18 cellular contexts compared by ENCODE assay signal in genomic region chrX:69161786-69162349, GRCh38. TPM values are rescaled to one million over a fixed set of nuclear protein-coding genes. Genes with fewer than 3 reads are reported as not detected.
DNase-seq lines count a peak whose midpoint lies in the region; ATAC-seq and TF ChIP-seq lines count a peak whose summit lies in the region.
"Had no signal": no experiment of that assay in that cellular context is flagged by ENCODE, and none has a peak within 500 bp of the region (broad histone marks: within the 10 kb centered on the region; RNA-seq: fewer than 3 reads in every experiment).

No MANE protein-coding gene starts in this region.

- no peak overlapping the region for H2BK5ac ChIP-seq in IMR-90 (ENCODE audit: low read depth, low read length, poor library complexity, severe bottlenecking)

- dilution Hi-C loops in IMR-90 (cut with HindIII; ENCODE audit: low sequenced_read_pairs, unreplicated experiment), result no loop called here

- no peak overlapping the region for H3K9ac ChIP-seq in IMR-90 (ENCODE audit: low read depth, low read length)

- H3K36me3 ChIP-seq in IMR-90 (ENCODE audit: control insufficient read depth, insufficient read depth, low read length), result peaks cover 15% of the 10 kb centered on the region; the same call in 1 of the 2 replicates
- H3K36me3 ChIP-seq: BE2C had no signal

- H2BK120ac ChIP-seq in IMR-90 (ENCODE audit: low read depth, low read length), result no peak overlapping the region

- POLR2A ChIA-PET in IMR-90 (lab: Charles Lee; ENCODE audit: unreplicated experiment), result no interaction called here

- H3K23ac ChIP-seq in IMR-90 (ENCODE audit: low read depth, low read length), result no peak overlapping the region

- no peaks in the 10 kb centered on the region for H3K9me3 Mint-ChIP-seq in activated naive CD4-positive, alpha-beta T cell treated with anti-CD3 and anti-CD28 coated beads, Interleukin-2, amount 10 ng/mL, durations not matched to agents 7 days and 5 days
- H3K9me3 Mint-ChIP-seq in activated naive CD4-positive, alpha-beta T cell treated with anti-CD3 and anti-CD28 coated beads for 36 hours, result no peaks in the 10 kb centered on the region
- H3K9me3 Mint-ChIP-seq in effector memory CD8-positive, alpha-beta T cell, result no peaks in the 10 kb centered on the region
- H3K9me3 Mint-ChIP-seq in type B pancreatic cell (no peaks in the 10 kb centered on the region), Calu3 (ENCODE audit: low read depth, unreplicated experiment) (no peaks in the 10 kb centered on the region)

- no peak for TF ChIP-seq POLR2A in IMR-90 (IDR thresholded peaks at IDR 0.05; ENCODE audit: low read depth, low read length)

- H3K27me3 Mint-ChIP-seq in activated naive CD4-positive, alpha-beta T cell treated with anti-CD3 and anti-CD28 coated beads, Interleukin-2, amount 10 ng/mL, durations not matched to agents 7 days and 5 days, result peaks cover 3% of the 10 kb centered on the region
- no peaks in the 10 kb centered on the region for H3K27me3 Mint-ChIP-seq in activated naive CD4-positive, alpha-beta T cell treated with anti-CD3 and anti-CD28 coated beads for 36 hours (ENCODE audit: low read depth)
- no peaks in the 10 kb centered on the region for H3K27me3 Mint-ChIP-seq in effector memory CD8-positive, alpha-beta T cell
- H3K27me3 Mint-ChIP-seq in type B pancreatic cell (no peaks in the 10 kb centered on the region), Calu3 (ENCODE audit: unreplicated experiment) (no peaks in the 10 kb centered on the region)

- no peaks in the 10 kb centered on the region for H3K4me1 ChIP-seq in IMR-90 (ENCODE audit: control insufficient read depth, insufficient read depth, low read length)
- H3K4me1 ChIP-seq: BE2C had no signal

- no peak overlapping the region for H2AK9ac ChIP-seq in IMR-90 (replicated peaks; ENCODE audit: low read depth, low read length, poor library complexity)

- H3K9me3 ChIP-seq in IMR-90 (ENCODE audit: control insufficient read depth, insufficient read depth, low read length), result no peaks in the 10 kb centered on the region
- H3K9me3 ChIP-seq: BE2C had no signal

- TSS peak; percentile 48 for BruUV-seq in IMR-90 (replicated peaks; lab: Mats Ljungman, UMichigan)
- BruUV-seq in Calu3 (replicated peaks; lab: Mats Ljungman, UMichigan), result no TSS peak

- H3K18ac ChIP-seq in IMR-90 (ENCODE audit: low read depth, low read length), result no peak overlapping the region

- H3K14ac ChIP-seq in IMR-90 (replicated peaks; ENCODE audit: low read depth, low read length), result no peak overlapping the region

- H3K36me3 Mint-ChIP-seq in activated naive CD4-positive, alpha-beta T cell treated with anti-CD3 and anti-CD28 coated beads, Interleukin-2, amount 10 ng/mL, durations not matched to agents 7 days and 5 days, result peaks cover 28% of the 10 kb centered on the region
- peaks cover 12% of the 10 kb centered on the region for H3K36me3 Mint-ChIP-seq in activated naive CD4-positive, alpha-beta T cell treated with anti-CD3 and anti-CD28 coated beads for 36 hours (ENCODE audit: low read depth)
- peaks cover 13% of the 10 kb centered on the region for H3K36me3 Mint-ChIP-seq in effector memory CD8-positive, alpha-beta T cell (ENCODE audit: insufficient read depth)
- H3K36me3 Mint-ChIP-seq in type B pancreatic cell, result peaks cover 21% of the 10 kb centered on the region
- peaks cover 31% of the 10 kb centered on the region for H3K36me3 Mint-ChIP-seq in Calu3 (ENCODE audit: insufficient read depth, unreplicated experiment)

- no peak overlapping the region for H3K4me2 ChIP-seq in IMR-90 (ENCODE audit: low read depth, low read length)

- in situ Hi-C loops in IMR-90 (cut with MboI; ENCODE audit: low sequenced_read_pairs), result no loop called here

- no peak overlapping the region for H2BK20ac ChIP-seq in IMR-90 (ENCODE audit: low read depth, low read length)

- no peak overlapping the region for H4K8ac ChIP-seq in IMR-90 (ENCODE audit: low read depth in 2 of 2, low read length in 2 of 2)

- H3K4ac ChIP-seq in IMR-90 (ENCODE audit: low read depth, low read length), result no peak overlapping the region

- 0 out of 2 replicates have a peak, but pooled peaks cover 5% of the 10 kb centered on the region for H3K9me1 ChIP-seq in IMR-90 (ENCODE audit: insufficient read depth, low read length)

- no peak for DNase-seq in activated naive CD4-positive, alpha-beta T cell treated with anti-CD3 and anti-CD28 coated beads, Interleukin-2, amount 10 ng/mL, durations not matched to agents 7 days and 5 days
- no peak for DNase-seq in activated naive CD4-positive, alpha-beta T cell treated with anti-CD3 and anti-CD28 coated beads for 36 hours
- DNase-seq in IMR-90 (no peak), type B pancreatic cell (ENCODE audit: extremely low spot score, unreplicated experiment) (peak; percentile 44), Calu3 (no peak), foreskin melanocyte (no peak)
- DNase-seq in effector memory CD8-positive, alpha-beta T cell, result no peak
- DNase-seq: BE2C, DND-41, Karpas-422, NCI-H1436, NCI-H1930, NCI-H226, NCI-H82, RPMI8226, SHP77 treated with DMSO at 0.1 percent for 48 hours had no signal

- 83% methylated on average over 25 of the region's 26 CpGs; no CpG with 5 or more reads in 1 of the 2 experiments for WGBS in IMR-90 (ENCODE audit: extremely low coverage in 2 of 2, insufficient read length in 1 of 2), 2 experiments

- no peak for TF ChIP-seq CTCF in IMR-90 (conservative IDR thresholded peaks at IDR 0.05; ENCODE audit: low read depth, low read length)
- no peak for TF ChIP-seq CTCF in type B pancreatic cell (conservative IDR thresholded peaks at IDR 0.05)
- TF ChIP-seq CTCF in Calu3 (IDR thresholded peaks at IDR 0.05; ENCODE audit: unreplicated experiment), result no peak

- no peak overlapping the region for H3K27ac ChIP-seq in IMR-90 (ENCODE audit: insufficient read depth, low read length)

- no peak overlapping the region for H3K56ac ChIP-seq in IMR-90 (ENCODE audit: extremely low read depth, insufficient read depth, low read length)

- H2AFZ ChIP-seq in IMR-90 (replicated peaks; ENCODE audit: low read length, poor library complexity), result no peak overlapping the region

- CTCF ChIA-PET in activated naive CD4-positive, alpha-beta T cell treated with anti-CD3 and anti-CD28 coated beads, Interleukin-2, amount 10 ng/mL, durations not matched to agents 7 days and 5 days (lab: Charles Lee), result no interaction called here
- CTCF ChIA-PET in activated naive CD4-positive, alpha-beta T cell treated with anti-CD3 and anti-CD28 coated beads for 36 hours (lab: Charles Lee), result no interaction called here
- CTCF ChIA-PET in IMR-90 (lab: Yijun Ruan, JAX) (no interaction called here), Calu3 (lab: Charles Lee) (no interaction called here)

- H3K79me1 ChIP-seq in IMR-90 (ENCODE audit: low read depth in 1 of 2, low read length in 2 of 2), result peaks cover 0 to 8% of the 10 kb centered on the region in 2 experiments; a peak in 2 of 4 replicates

- H3K27ac Mint-ChIP-seq in activated naive CD4-positive, alpha-beta T cell treated with anti-CD3 and anti-CD28 coated beads, Interleukin-2, amount 10 ng/mL, durations not matched to agents 7 days and 5 days, result peak overlapping the region; percentile 77
- no peak overlapping the region for H3K27ac Mint-ChIP-seq in activated naive CD4-positive, alpha-beta T cell treated with anti-CD3 and anti-CD28 coated beads for 36 hours
- H3K27ac Mint-ChIP-seq in effector memory CD8-positive, alpha-beta T cell, result peak overlapping the region; percentile 60 to 86
- H3K27ac Mint-ChIP-seq in type B pancreatic cell (no peak overlapping the region), Calu3 (ENCODE audit: unreplicated experiment) (no peak overlapping the region)
- H3K27ac Mint-ChIP-seq: H9 had no signal

- TF ChIP-seq RAD21 in IMR-90 (IDR thresholded peaks at IDR 0.05; ENCODE audit: low read length), result no peak

- peaks cover 3% of the 10 kb centered on the region; the same call in 1 of the 2 replicates for H3K27me3 ChIP-seq in IMR-90 (ENCODE audit: control insufficient read depth, insufficient read depth, low read length)
- H3K27me3 ChIP-seq: BE2C had no signal

- H4K91ac ChIP-seq in IMR-90 (ENCODE audit: insufficient read depth, low read depth, low read length), result no peak overlapping the region

- H4K5ac ChIP-seq in IMR-90 (ENCODE audit: low read depth, low read length), result no peak overlapping the region

- H2BK15ac ChIP-seq in IMR-90 (ENCODE audit: low read depth, low read length), result no peak overlapping the region

- no peak for ATAC-seq in IMR-90 (ENCODE audit: low read depth)
- no peak for ATAC-seq in effector memory CD8-positive, alpha-beta T cell (replicated peaks)
- no peak for ATAC-seq in GM21381 (IDR thresholded peaks at IDR 0.05; ENCODE audit: unreplicated experiment)

- no peak overlapping the region for H3K4me3 Mint-ChIP-seq in activated naive CD4-positive, alpha-beta T cell treated with anti-CD3 and anti-CD28 coated beads, Interleukin-2, amount 10 ng/mL, durations not matched to agents 7 days and 5 days
- H3K4me3 Mint-ChIP-seq in activated naive CD4-positive, alpha-beta T cell treated with anti-CD3 and anti-CD28 coated beads for 36 hours, result no peak overlapping the region
- no peak overlapping the region for H3K4me3 Mint-ChIP-seq in effector memory CD8-positive, alpha-beta T cell
- no peak overlapping the region for H3K4me3 Mint-ChIP-seq in type B pancreatic cell
- no peak overlapping the region for H3K4me3 Mint-ChIP-seq in Calu3 (ENCODE audit: low read depth, unreplicated experiment)
- H3K4me3 Mint-ChIP-seq: H9 had no signal

- peaks cover 32% of the 10 kb centered on the region for H3K4me1 Mint-ChIP-seq in activated naive CD4-positive, alpha-beta T cell treated with anti-CD3 and anti-CD28 coated beads, Interleukin-2, amount 10 ng/mL, durations not matched to agents 7 days and 5 days
- peaks cover 33% of the 10 kb centered on the region for H3K4me1 Mint-ChIP-seq in activated naive CD4-positive, alpha-beta T cell treated with anti-CD3 and anti-CD28 coated beads for 36 hours (ENCODE audit: low read depth)
- peaks cover 27 to 36% of the 10 kb centered on the region in 2 donors for H3K4me1 Mint-ChIP-seq in effector memory CD8-positive, alpha-beta T cell (ENCODE audit: low read depth in 2 of 2)
- H3K4me1 Mint-ChIP-seq in type B pancreatic cell (ENCODE audit: unreplicated experiment) (peaks cover 23% of the 10 kb centered on the region), Calu3 (ENCODE audit: low read depth, unreplicated experiment) (peaks cover 35% of the 10 kb centered on the region)

- H3K4me3 ChIP-seq in IMR-90 (ENCODE audit: insufficient read depth, low read depth, low read length), result no peak overlapping the region

- no peak overlapping the region for H2AK5ac ChIP-seq in IMR-90 (ENCODE audit: low read depth, low read length)

- intact Hi-C loops in activated naive CD4-positive, alpha-beta T cell treated with anti-CD3 and anti-CD28 coated beads for 36 hours (cut with micrococcal nuclease), result no loop called here
- intact Hi-C loops in IMR-90 (cut with micrococcal nuclease), result no loop called here
- intact Hi-C loops in Calu3 (cut with micrococcal nuclease; ENCODE audit: unreplicated experiment), result no loop called here

- 0 out of 2 replicates have a peak, but pooled peaks cover 6% of the 10 kb centered on the region for H4K20me1 ChIP-seq in IMR-90 (ENCODE audit: insufficient read depth, low read length)

RNA-seq across cellular contexts. Expression of gene PJA1, which starts 3.4 kb away (rescaled TPM):
- total RNA-seq in activated naive CD4-positive, alpha-beta T cell treated with anti-CD3 and anti-CD28 coated beads for 36 hours, result 10 to 100 TPM; 10.7 to 11.0 TPM
- total RNA-seq in IMR-90 (2012; rRNA removed) (24.4 and 26.7 TPM in 2 replicates), type B pancreatic cell (ENCODE audit: low replicate concordance) (47.5 and 50.6 TPM in 2 replicates), Calu3 (2022) (45.6 and 53.8 TPM in 2 replicates)
- 13.6 and 15.1 TPM in 2 replicates for polyA plus RNA-seq in IMR-90 (2012; rRNA removed)
- 10.4 and 10.6 TPM in 2 replicates for polyA plus RNA-seq in IMR-90 (2012; cell fraction: cytosol; rRNA removed)
- 5.0 and 9.7 TPM in 2 replicates for polyA plus RNA-seq in IMR-90 (2012; cell fraction: nucleus; rRNA removed; ENCODE audit: low replicate concordance)

Comparison
In these comparisons a context has a peak if more than half of its experiments do, and no peak if none do; other contexts are left out.
1. H3K27ac Mint-ChIP-seq: peak in activated naive CD4-positive, alpha-beta T cell treated with anti-CD3 and anti-CD28 coated beads, Interleukin-2, amount 10 ng/mL, durations not matched to agents 7 days and 5 days (single experiment) and effector memory CD8-positive, alpha-beta T cell (2 of 2); none in activated naive CD4-positive, alpha-beta T cell treated with anti-CD3 and anti-CD28 coated beads for 36 hours (single experiment), type B pancreatic cell (single experiment) and Calu3 (single experiment).